ENCODE assay signal across 2 cellular contexts in the genomic region with DNA sequence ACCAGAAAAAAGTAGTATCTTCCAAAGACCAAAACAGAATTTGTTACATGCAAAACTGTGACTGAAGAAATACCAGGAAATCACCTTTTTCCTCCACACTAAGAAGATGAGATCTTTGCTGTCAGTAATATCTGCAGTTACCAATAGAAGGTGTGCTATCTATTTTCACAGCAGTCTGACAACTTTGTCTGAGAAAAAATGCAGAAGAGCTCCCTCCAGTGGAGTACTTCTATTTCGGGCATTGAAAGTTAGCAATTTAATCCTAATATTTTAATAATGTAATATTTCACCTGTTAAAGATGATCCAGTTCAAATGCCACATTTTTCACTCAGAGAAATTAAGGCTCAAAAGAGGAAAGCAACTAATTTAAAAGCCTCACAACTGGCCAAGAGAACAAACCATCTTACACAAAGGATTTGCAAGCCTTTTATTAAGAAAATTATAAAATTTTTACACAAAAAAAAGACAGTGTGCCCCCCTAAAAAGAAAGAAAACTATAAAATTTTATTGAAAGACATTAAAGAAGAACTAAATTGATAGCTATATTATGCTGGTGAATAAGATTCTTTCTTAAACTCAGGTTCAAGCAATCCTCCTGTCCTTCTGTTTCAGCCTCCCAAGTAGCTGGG.
A peak's percentile ranks its signal among the peaks of the same experiment; 100 is the strongest.
TF ChIP-seq lines count a peak whose summit lies in the region.

No MANE protein-coding gene starts in this region.

TF ChIP-seq in IMR-90, 13 proteins besides CTCF, POLR2A, EP300 and RAD21:
- TF ChIP-seq USF2 (IDR thresholded peaks at IDR 0.05; ENCODE audit: low read depth, low read length) (no peak), SMC3 (IDR thresholded peaks at IDR 0.05; ENCODE audit: low read depth, low read length) (peak; percentile 54)

TF ChIP-seq in liver, 16 proteins besides CTCF, POLR2A, EP300 and RAD21:
- no peak for TF ChIP-seq ZBTB33 (IDR thresholded peaks at IDR 0.05)
- TF ChIP-seq GABPA (IDR thresholded peaks at IDR 0.05 in 1 of 2, conservative IDR thresholded peaks at IDR 0.05 in 1 of 2) = no peak
- TF ChIP-seq REST (IDR thresholded peaks at IDR 0.05) = no peak
- TF ChIP-seq SP1 (IDR thresholded peaks at IDR 0.05) = no peak
- TF ChIP-seq FOXA1 (IDR thresholded peaks at IDR 0.05) = no peak
- TF ChIP-seq JUND (IDR thresholded peaks at IDR 0.05) = no peak
- TF ChIP-seq, protein P1, sequence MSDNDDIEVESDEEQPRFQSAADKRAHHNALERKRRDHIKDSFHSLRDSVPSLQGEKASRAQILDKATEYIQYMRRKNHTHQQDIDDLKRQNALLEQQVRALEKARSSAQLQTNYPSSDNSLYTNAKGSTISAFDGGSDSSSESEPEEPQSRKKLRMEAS (IDR thresholded peaks at IDR 0.05) = no peak
- TF ChIP-seq NR2F2 (IDR thresholded peaks at IDR 0.05) = no peak
- TF ChIP-seq RXRA (IDR thresholded peaks at IDR 0.05) = no peak
- TF ChIP-seq, protein P2, sequence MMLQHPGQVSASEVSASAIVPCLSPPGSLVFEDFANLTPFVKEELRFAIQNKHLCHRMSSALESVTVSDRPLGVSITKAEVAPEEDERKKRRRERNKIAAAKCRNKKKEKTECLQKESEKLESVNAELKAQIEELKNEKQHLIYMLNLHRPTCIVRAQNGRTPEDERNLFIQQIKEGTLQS (IDR thresholded peaks at IDR 0.05) = no peak
- no peak for TF ChIP-seq HNF4G (IDR thresholded peaks at IDR 0.05)
- no peak for TF ChIP-seq FOXA2 (IDR thresholded peaks at IDR 0.05)
- no peak for TF ChIP-seq EGR1 (IDR thresholded peaks at IDR 0.05; ENCODE audit: low read depth in 2 of 2)
- TF ChIP-seq TAF1 (conservative IDR thresholded peaks at IDR 0.05) = no peak
- no peak for TF ChIP-seq YY1 (IDR thresholded peaks at IDR 0.05)
- no peak for TF ChIP-seq HNF4A (conservative IDR thresholded peaks at IDR 0.05)
